In the genomic region with DNA sequence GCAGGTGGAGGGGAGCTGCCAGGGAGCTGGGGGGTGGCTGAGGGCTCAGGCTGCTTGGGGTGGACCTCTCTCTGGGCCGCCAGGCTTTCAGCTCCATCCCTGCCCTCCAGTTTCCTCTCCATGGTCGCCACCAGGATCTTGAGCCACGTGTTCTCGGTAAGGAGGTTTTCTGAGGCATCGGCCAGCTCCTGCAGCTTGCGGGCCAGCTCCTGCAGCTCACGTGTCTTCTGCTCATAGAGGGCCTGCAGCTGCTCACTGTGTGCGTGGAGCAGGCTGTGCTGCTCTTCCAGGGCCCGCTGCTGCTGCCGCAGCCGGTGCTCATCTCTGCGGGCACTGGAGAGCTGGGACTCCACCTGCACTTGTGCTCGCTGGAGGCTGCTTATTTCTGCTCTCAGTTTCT, we compare ENCODE assay signal across 11 cellular contexts. TPM values are rescaled to one million over a fixed set of nuclear protein-coding genes. Genes with fewer than 3 reads are reported as not detected.
DNase-seq lines count a peak whose midpoint lies in the region; ATAC-seq and TF ChIP-seq lines count a peak whose summit lies in the region.
"Had no signal": no experiment of that assay in that cellular context is flagged by ENCODE, and none has a peak within 500 bp of the region (broad histone marks: within the 10 kb centered on the region; RNA-seq: fewer than 3 reads in every experiment).

No MANE protein-coding gene starts in this region.

- 20 to 69% (median 29%) methylated on average over 13 of the region's 13 CpGs for WGBS in psoas muscle, 3 donors

- no peak for TF ChIP-seq CTCF in CD8-positive, alpha-beta T cell (IDR thresholded peaks at IDR 0.05)
- TF ChIP-seq CTCF in KMS-11 (conservative IDR thresholded peaks at IDR 0.05; ENCODE audit: low read depth, low read length) (no peak), dorsolateral prefrontal cortex (IDR thresholded peaks at IDR 0.05 in 54 of 56, conservative IDR thresholded peaks at IDR 0.05 in 2 of 56; ENCODE audit: low read depth in 1 of 56, partially characterized antibody in 56 of 56) (no peak), psoas muscle (IDR thresholded peaks at IDR 0.05) (no peak)

- CTCF ChIA-PET in CD8-positive, alpha-beta T cell (lab: Charles Lee): interaction anchor here (1.3 to 3.7 kb wide), 5 partner anchors 12 to 272 kb away, joined by 4 to 15 read pairs (median 7); no protein-coding TSS in a partner anchor

- no peaks in the 10 kb centered on the region for H3K27me3 Mint-ChIP-seq in CD8-positive, alpha-beta T cell (ENCODE audit: low read depth)

- peaks cover 15% of the 10 kb centered on the region for H3K36me3 ChIP-seq in CD8-positive, alpha-beta T cell (ENCODE audit: insufficient read depth, low read length)
- H3K36me3 ChIP-seq in KMS-11 (ENCODE audit: insufficient read depth) (peaks cover 33% of the 10 kb centered on the region; the same call in 1 of the 2 replicates), psoas muscle (ENCODE audit: insufficient read depth in 1 of 2, low read depth in 1 of 2) (peaks cover 7 to 56% of the 10 kb centered on the region in 2 donors), H7 (replicated peaks; ENCODE audit: control insufficient read depth, insufficient read depth, low read length) (peaks cover 19% of the 10 kb centered on the region)

- no peak overlapping the region for H3K9ac ChIP-seq in KMS-11

- peak overlapping the region; percentile 82 for H3K27ac Mint-ChIP-seq in CD8-positive, alpha-beta T cell

- H3K9me3 ChIP-seq in CD8-positive, alpha-beta T cell (ENCODE audit: low read length): no peaks in the 10 kb centered on the region
- H3K9me3 ChIP-seq in psoas muscle: no peaks in the 10 kb centered on the region
- H3K9me3 ChIP-seq: mucosa of descending colon, right atrium auricular region, thoracic aorta had no signal

- no peaks in the 10 kb centered on the region for H3K27me3 ChIP-seq in CD8-positive, alpha-beta T cell (ENCODE audit: insufficient read depth, low read length)
- no peaks in the 10 kb centered on the region for H3K27me3 ChIP-seq in KMS-11 (ENCODE audit: insufficient read depth, low read depth)
- no peaks in the 10 kb centered on the region for H3K27me3 ChIP-seq in dorsolateral prefrontal cortex
- no peaks in the 10 kb centered on the region for H3K27me3 ChIP-seq in psoas muscle (ENCODE audit: insufficient read depth in 3 of 3, low read length in 2 of 3)
- no peaks in the 10 kb centered on the region for H3K27me3 ChIP-seq in H7 (ENCODE audit: control insufficient read depth, insufficient read depth, low read length)
- H3K27me3 ChIP-seq: right atrium auricular region had no signal

- peaks cover 69% of the 10 kb centered on the region for H3K4me1 Mint-ChIP-seq in CD8-positive, alpha-beta T cell (ENCODE audit: low read depth)

- H4K20me1 ChIP-seq in KMS-11 (ENCODE audit: insufficient read depth): 0 out of 2 replicates have a peak, but pooled peaks cover 5% of the 10 kb centered on the region

- ATAC-seq in CD8-positive, alpha-beta T cell: no peak
- ATAC-seq in psoas muscle: peak in 3 of 4 donors; percentile 7 to 20 (median 19)
- ATAC-seq: mucosa of descending colon had no signal

- intact Hi-C loops in CD8-positive, alpha-beta T cell (cut with DNase I, micrococcal nuclease): no loop called here
- intact Hi-C loops in dorsolateral prefrontal cortex (cut with DNase I): no loop called here
- intact Hi-C loops in psoas muscle (cut with DNase I): loop anchor here in 1 of 2 donors (5.0 kb wide), 2 partner anchors 33 to 118 kb away; partner anchors contain the start of gene ZC3H7A

- peaks cover 27% of the 10 kb centered on the region for H3K4me1 ChIP-seq in CD8-positive, alpha-beta T cell (ENCODE audit: insufficient read depth, low read length)
- H3K4me1 ChIP-seq in KMS-11 (ENCODE audit: low read depth, poor library complexity, severe bottlenecking) (peaks cover 65% of the 10 kb centered on the region), psoas muscle (peaks cover 94% of the 10 kb centered on the region)

- peak overlapping the region; percentile 46; the same call in 1 of the 2 replicates for H3K4me2 ChIP-seq in KMS-11

- H3K27ac ChIP-seq in CD8-positive, alpha-beta T cell (ENCODE audit: low read depth, low read length): no peak overlapping the region
- no peak overlapping the region for H3K27ac ChIP-seq in KMS-11
- peak overlapping the region in 57 of 59 donors; percentile 17 to 94 (median 70) for H3K27ac ChIP-seq in dorsolateral prefrontal cortex
- H3K27ac ChIP-seq in psoas muscle: peak overlapping the region; percentile 91

- no peak overlapping the region for H2AFZ ChIP-seq in KMS-11 (ENCODE audit: low read depth)

- peaks cover 84% of the 10 kb centered on the region for H3K36me3 Mint-ChIP-seq in CD8-positive, alpha-beta T cell

- H3K4me3 ChIP-seq in CD8-positive, alpha-beta T cell (ENCODE audit: low read depth, low read length): no peak overlapping the region
- H3K4me3 ChIP-seq in KMS-11 (IDR thresholded peaks at IDR 0.05; ENCODE audit: insufficient read depth, low read depth, low read length) (no peak overlapping the region), dorsolateral prefrontal cortex (no peak overlapping the region), psoas muscle (no peak overlapping the region), H7 (ENCODE audit: insufficient read depth, low read depth, low read length) (no peak overlapping the region)
- H3K4me3 ChIP-seq: mucosa of descending colon, right atrium auricular region, thoracic aorta had no signal

- peaks cover 20% of the 10 kb centered on the region; the same call in 1 of the 2 replicates for H3K79me2 ChIP-seq in KMS-11 (ENCODE audit: insufficient read depth, low read depth)

- POLR2A ChIA-PET in CD8-positive, alpha-beta T cell (lab: Charles Lee): interaction anchor here (0.7 kb wide), 1 partner anchor 48 kb away, joined by 4 read pairs; no protein-coding TSS in a partner anchor

- DNase-seq in CD8-positive, alpha-beta T cell: no peak
- peak in 8 of 10 donors; percentile 42 to 77 (median 68) for DNase-seq in dorsolateral prefrontal cortex
- no peak for DNase-seq in psoas muscle
- no peak for DNase-seq in kidney tubule cell (ENCODE audit: low spot score)
- no peak for DNase-seq in HuH-7 (ENCODE audit: low spot score)
- no peak for DNase-seq in H7
- DNase-seq: mucosa of descending colon had no signal

- H3K4me3 Mint-ChIP-seq in CD8-positive, alpha-beta T cell: no peak overlapping the region
- H3K4me3 Mint-ChIP-seq: dendritic cell treated with granulocyte-macrophage colony-stimulating factor and Interleukin-4, amounts not matched to agents 40 ng/mL and 50 ng/mL, for 4 days had no signal

- no peaks in the 10 kb centered on the region for H3K9me3 Mint-ChIP-seq in CD8-positive, alpha-beta T cell
- H3K9me3 Mint-ChIP-seq: dendritic cell treated with granulocyte-macrophage colony-stimulating factor and Interleukin-4, amounts not matched to agents 40 ng/mL and 50 ng/mL, for 4 days had no signal

RNA-seq across cellular contexts. Expression of gene SNN, which starts 11.0 kb away (rescaled TPM):
- 100 to 1,000 TPM; 105 to 107 TPM for total RNA-seq in CD8-positive, alpha-beta T cell
- total RNA-seq in dorsolateral prefrontal cortex (100 to 1,000 TPM in 118 of 120 experiments, 10 to 100 TPM in 2; 90.3 to 278 (median 166) TPM), psoas muscle (100 to 1,000 TPM in 2 of 4 donors, 10 to 100 TPM in 2; 30.3 to 113 (median 83.8) TPM)
- 100 to 1,000 TPM in 2 of 3 donors, 10 to 100 TPM in 1; 56.9 to 152 (median 107) TPM for polyA plus RNA-seq in psoas muscle
- 34.1 and 34.9 TPM in 2 replicates for total RNA-seq in H7 (2014; rRNA removed; shearing (Covaris generic))

Comparison
In these comparisons a context has a peak if more than half of its experiments do, and no peak if none do; other contexts are left out.
1. DNase-seq: peak in dorsolateral prefrontal cortex (8 of 10); none in CD8-positive, alpha-beta T cell (0 of 7), psoas muscle (0 of 2), kidney tubule cell (single experiment), HuH-7 (single experiment) and H7 (single experiment).
2. H3K27ac ChIP-seq: peak in dorsolateral prefrontal cortex (57 of 59) and psoas muscle (single experiment); none in CD8-positive, alpha-beta T cell (single experiment) and KMS-11 (single experiment).